ENCODE assay signal across 8 cellular contexts in genomic region chr11:78417175-78417887, GRCh38. TPM values are rescaled to one million over a fixed set of nuclear protein-coding genes. Genes with fewer than 3 reads are reported as not detected.
DNase-seq lines count a peak whose midpoint lies in the region; ATAC-seq, FAIRE-seq and TF ChIP-seq lines count a peak whose summit lies in the region.

GAB2 (minus strand) TSS chr11:78417820; CDS start chr11:78417720, 100 bp downstream.

- H3K27ac ChIP-seq in CD4-positive, CD25-positive, alpha-beta regulatory T cell (ENCODE audit: insufficient read depth, low read length, poor library complexity, severe bottlenecking), result peak within 1 kb of the TSS; percentile 23
- H3K27ac ChIP-seq in MM.1S (ENCODE audit: low read length), result peak within 1 kb of the TSS; percentile 53; the same call in 1 of the 2 replicates
- peak within 1 kb of the TSS; percentile 98 for H3K27ac ChIP-seq in left ventricle myocardium inferior (replicated peaks)
- H3K27ac ChIP-seq in rectal smooth muscle tissue (ENCODE audit: low read depth, low read length), result peak within 1 kb of the TSS; percentile 81

- H3K27ac Mint-ChIP-seq in CD4-positive, CD25-positive, alpha-beta regulatory T cell, result peak within 1 kb of the TSS; percentile 82 to 96 (median 88)
- peak within 1 kb of the TSS; percentile 82 for H3K27ac Mint-ChIP-seq in activated naive CD8-positive, alpha-beta T cell treated with anti-CD3 and anti-CD28 coated beads, Interleukin-2, amount 10 ng/mL, durations not matched to agents 7 days and 5 days

- H3K4me1 ChIP-seq in CD4-positive, CD25-positive, alpha-beta regulatory T cell (ENCODE audit: control insufficient read depth, insufficient read depth, low read length, poor library complexity, severe bottlenecking), result peaks cover 27% of the 10 kb centered on the region
- H3K4me1 ChIP-seq in MM.1S (ENCODE audit: low read length) (peaks cover 8% of the 10 kb centered on the region; the same call in 1 of the 2 replicates), left ventricle myocardium inferior (peaks cover 55% of the 10 kb centered on the region), rectal smooth muscle tissue (ENCODE audit: control insufficient read depth, insufficient read depth, low read length) (peaks cover 5% of the 10 kb centered on the region)

- H3K79me2 ChIP-seq in MM.1S (ENCODE audit: low read length), result peaks cover 5% of the 10 kb centered on the region; the same call in 1 of the 2 replicates

- H3K27me3 ChIP-seq in CD4-positive, CD25-positive, alpha-beta regulatory T cell (ENCODE audit: control insufficient read depth, insufficient read depth, low read length), result peaks cover 6% of the 10 kb centered on the region
- H3K27me3 ChIP-seq in MM.1S (replicated peaks; ENCODE audit: insufficient read depth, low read length) (0 out of 2 replicates have a peak, but pooled peaks cover 6% of the 10 kb centered on the region), left ventricle myocardium inferior (ENCODE audit: low read depth) (no peaks in the 10 kb centered on the region), rectal smooth muscle tissue (ENCODE audit: control insufficient read depth, insufficient read depth, low read length) (no peaks in the 10 kb centered on the region)

- no peak for TF ChIP-seq CTCF in MM.1S (IDR thresholded peaks at IDR 0.05; ENCODE audit: low read length)
- TF ChIP-seq CTCF in left ventricle myocardium inferior (IDR thresholded peaks at IDR 0.05; ENCODE audit: borderline replicate concordance), result no peak

- peak; percentile 9 to 21 for ATAC-seq in CD4-positive, CD25-positive, alpha-beta regulatory T cell (ENCODE audit: low read depth in 2 of 2)
- ATAC-seq in GM21529 (IDR thresholded peaks at IDR 0.05; ENCODE audit: unreplicated experiment), result peak; percentile 13
- ATAC-seq in activated naive CD8-positive, alpha-beta T cell treated with anti-CD3 and anti-CD28 coated beads, Interleukin-2, amount 10 ng/mL, durations not matched to agents 7 days and 5 days (ENCODE audit: low read depth), result peak; percentile 34

- no peaks in the 10 kb centered on the region for H3K9me3 ChIP-seq in CD4-positive, CD25-positive, alpha-beta regulatory T cell (ENCODE audit: control insufficient read depth in 2 of 2, low read length in 2 of 2)
- H3K9me3 ChIP-seq in MM.1S (replicated peaks; ENCODE audit: insufficient read depth, low read length), result no peaks in the 10 kb centered on the region
- no peaks in the 10 kb centered on the region for H3K9me3 ChIP-seq in left ventricle myocardium inferior (replicated peaks)

- no peaks in the 10 kb centered on the region for H3K36me3 Mint-ChIP-seq in CD4-positive, CD25-positive, alpha-beta regulatory T cell
- H3K36me3 Mint-ChIP-seq in activated naive CD8-positive, alpha-beta T cell treated with anti-CD3 and anti-CD28 coated beads, Interleukin-2, amount 10 ng/mL, durations not matched to agents 7 days and 5 days, result no peaks in the 10 kb centered on the region

- FAIRE-seq in RCC 7860 (lab: Jason Lieb, UNC), result no peak

- peak in 2 of 3 donors; percentile 22 to 44 for DNase-seq in CD4-positive, CD25-positive, alpha-beta regulatory T cell
- peak; percentile 31 for DNase-seq in MM.1S
- DNase-seq in activated naive CD8-positive, alpha-beta T cell treated with anti-CD3 and anti-CD28 coated beads, Interleukin-2, amount 10 ng/mL, durations not matched to agents 7 days and 5 days, result no peak
- no peak for DNase-seq in left ventricle myocardium inferior
- no peak for DNase-seq in NCI-H2081 treated with DMSO at 0.1 percent for 48 hours (lab: John Stamatoyannopoulos, UW)
- no peak for DNase-seq in RCC 7860 (ENCODE audit: low spot score)

- H3K4me3 Mint-ChIP-seq in CD4-positive, CD25-positive, alpha-beta regulatory T cell, result peak within 1 kb of the TSS; percentile 89 to 96 (median 94)
- H3K4me3 Mint-ChIP-seq in activated naive CD8-positive, alpha-beta T cell treated with anti-CD3 and anti-CD28 coated beads, Interleukin-2, amount 10 ng/mL, durations not matched to agents 7 days and 5 days, result peak within 1 kb of the TSS; percentile 93

- H3K27me3 Mint-ChIP-seq in CD4-positive, CD25-positive, alpha-beta regulatory T cell, result peaks cover 35% of the 10 kb centered on the region
- H3K27me3 Mint-ChIP-seq in activated naive CD8-positive, alpha-beta T cell treated with anti-CD3 and anti-CD28 coated beads, Interleukin-2, amount 10 ng/mL, durations not matched to agents 7 days and 5 days, result peaks cover 39% of the 10 kb centered on the region

- peak within 1 kb of the TSS; percentile 79 for H2AFZ ChIP-seq in MM.1S (ENCODE audit: low read length)

- no peaks in the 10 kb centered on the region for H3K9me2 ChIP-seq in MM.1S (replicated peaks; ENCODE audit: insufficient read depth, low read length)

- peak within 1 kb of the TSS; percentile 71 for H3K4me3 ChIP-seq in CD4-positive, CD25-positive, alpha-beta regulatory T cell (ENCODE audit: low read depth, low read length)
- H3K4me3 ChIP-seq in MM.1S (ENCODE audit: low read length) (peak within 1 kb of the TSS; percentile 75), left ventricle myocardium inferior (peak within 1 kb of the TSS; percentile 95), rectal smooth muscle tissue (ENCODE audit: low read length) (peak within 1 kb of the TSS; percentile 79)

- POLR2A ChIA-PET in activated naive CD8-positive, alpha-beta T cell treated with anti-CD3 and anti-CD28 coated beads, Interleukin-2, amount 10 ng/mL, durations not matched to agents 7 days and 5 days (lab: Charles Lee), result interaction anchor here (1.0 to 2.6 kb wide), 9 partner anchors 9 to 423 kb away, joined by 3 to 16 read pairs (median 4); partner anchors contain the start of genes ALG8, INTS4 and NARS2

- H3K4me2 ChIP-seq in MM.1S (ENCODE audit: low read depth, low read length), result peak within 1 kb of the TSS; percentile 81

- peak within 1 kb of the TSS; percentile 75 for H3K9ac ChIP-seq in MM.1S (ENCODE audit: low read length)
- H3K9ac ChIP-seq in rectal smooth muscle tissue (ENCODE audit: low read length), result peak within 1 kb of the TSS; percentile 49

- peaks cover 26% of the 10 kb centered on the region; the same call in 1 of the 2 replicates for H3F3A ChIP-seq in MM.1S (ENCODE audit: insufficient read depth, low read length)

- H4K20me1 ChIP-seq in MM.1S (ENCODE audit: insufficient read depth, low read length), result no peaks in the 10 kb centered on the region

- no peaks in the 10 kb centered on the region for H3K36me3 ChIP-seq in CD4-positive, CD25-positive, alpha-beta regulatory T cell (ENCODE audit: control insufficient read depth, insufficient read depth, low read length)
- H3K36me3 ChIP-seq in MM.1S (replicated peaks; ENCODE audit: insufficient read depth, low read length) (no peaks in the 10 kb centered on the region), left ventricle myocardium inferior (no peaks in the 10 kb centered on the region), rectal smooth muscle tissue (ENCODE audit: control insufficient read depth, insufficient read depth, low read length) (no peaks in the 10 kb centered on the region)

- H3K9me3 Mint-ChIP-seq in CD4-positive, CD25-positive, alpha-beta regulatory T cell, result no peaks in the 10 kb centered on the region
- no peaks in the 10 kb centered on the region for H3K9me3 Mint-ChIP-seq in activated naive CD8-positive, alpha-beta T cell treated with anti-CD3 and anti-CD28 coated beads, Interleukin-2, amount 10 ng/mL, durations not matched to agents 7 days and 5 days

- intact Hi-C loops in left ventricle myocardium inferior (cut with micrococcal nuclease), result loop anchor here (10.0 kb wide), 2 partner anchors 147 to 163 kb away; no protein-coding TSS in a partner anchor

- peaks cover 10 to 37% (median 27%) of the 10 kb centered on the region in 4 donors for H3K4me1 Mint-ChIP-seq in CD4-positive, CD25-positive, alpha-beta regulatory T cell
- H3K4me1 Mint-ChIP-seq in activated naive CD8-positive, alpha-beta T cell treated with anti-CD3 and anti-CD28 coated beads, Interleukin-2, amount 10 ng/mL, durations not matched to agents 7 days and 5 days, result peaks cover 40% of the 10 kb centered on the region

RNA-seq across cellular contexts. Expression of gene GAB2, which starts in this region (rescaled TPM):
- 15.7 TPM for total RNA-seq in CD4-positive, CD25-positive, alpha-beta regulatory T cell
- under 1 TPM; 0.05 to 0.69 (median 0.45) TPM for polyA plus RNA-seq in CD4-positive, CD25-positive, alpha-beta regulatory T cell
- 1 to 10 TPM; 7.1 to 7.5 TPM for total RNA-seq in activated naive CD8-positive, alpha-beta T cell treated with anti-CD3 and anti-CD28 coated beads, Interleukin-2, amount 10 ng/mL, durations not matched to agents 7 days and 5 days
- total RNA-seq in left ventricle myocardium inferior, result 27.4 TPM

Comparison
In these comparisons a context has a peak if more than half of its experiments do, and no peak if none do; other contexts are left out.
1. DNase-seq: peak in CD4-positive, CD25-positive, alpha-beta regulatory T cell (2 of 3) and MM.1S (single experiment); none in activated naive CD8-positive, alpha-beta T cell treated with anti-CD3 and anti-CD28 coated beads, Interleukin-2, amount 10 ng/mL, durations not matched to agents 7 days and 5 days (single experiment), left ventricle myocardium inferior (single experiment), NCI-H2081 treated with DMSO at 0.1 percent for 48 hours (single experiment) and RCC 7860 (single experiment).
2. H3K27ac ChIP-seq: peak in every context shown above with its lines; median percentile 98 in left ventricle myocardium inferior; 81 in rectal smooth muscle tissue; 53 in MM.1S; 23 in CD4-positive, CD25-positive, alpha-beta regulatory T cell.
3. Peak in every context shown above with its lines, with median percentiles within 50 percentile points of each other: ATAC-seq and H3K4me3 ChIP-seq.